17 cellular contexts compared by ENCODE assay signal in the genomic region with DNA sequence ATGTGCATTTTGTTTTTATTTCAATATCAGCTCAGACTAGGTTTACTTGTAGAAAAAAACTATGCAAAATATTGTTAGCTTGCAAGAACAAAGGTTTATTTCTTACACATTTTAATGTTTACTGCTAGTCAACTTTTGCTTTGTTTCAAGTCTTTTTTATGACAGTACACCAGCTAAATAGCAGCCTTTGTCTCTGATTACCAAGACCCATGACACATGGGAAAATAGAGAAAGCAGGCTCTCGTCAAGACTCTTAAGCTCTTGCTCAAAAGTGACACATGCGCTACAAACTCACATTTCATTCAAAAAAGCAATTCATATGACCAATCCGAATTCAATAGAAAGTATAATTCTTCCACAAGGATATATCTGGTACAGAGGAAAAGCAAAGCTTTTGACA.
"Had no signal": no experiment of that assay in that cellular context is flagged by ENCODE, and none has a peak within 500 bp of the region (broad histone marks: within the 10 kb centered on the region; RNA-seq: fewer than 3 reads in every experiment).

No MANE protein-coding gene starts in this region.

- DNase-seq: KBM-7, MG63, NCI-H1092, NCI-H1105 treated with DMSO at 0.1 percent for 48 hours, NCI-H1417 treated with DMSO at 0.1 percent for 48 hours, NCI-H146, NCI-H1694 treated with DMSO at 0.1 percent for 48 hours, NCI-H1930, NCI-H2081, NCI-H2107, NCI-H2227 treated with DMSO at 0.1 percent for 48 hours, NCI-H446, NCI-H510A, NCI-H524 treated with DMSO at 0.1 percent for 48 hours, NCI-H69, NCI-H774, SHP77 had no signal
